In the genomic region with DNA sequence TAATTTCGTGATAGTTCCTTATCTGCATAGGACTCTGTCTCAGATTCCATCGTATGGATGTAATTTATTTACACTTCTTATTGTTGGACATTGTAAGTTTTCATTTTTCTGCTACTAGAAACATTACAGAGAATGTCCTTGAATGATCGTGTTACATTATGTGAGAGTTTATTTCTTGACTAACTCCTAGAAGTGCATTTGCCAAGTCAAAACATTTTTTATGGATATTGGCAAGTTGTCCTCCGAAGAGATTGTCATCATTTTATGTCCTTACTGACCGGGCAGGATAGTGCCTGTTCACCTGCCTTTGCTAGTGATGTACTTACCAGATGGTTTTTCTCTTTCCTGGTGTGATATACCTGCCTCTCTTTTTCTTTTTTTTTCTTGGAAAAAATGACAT, we compare ENCODE assay signal across 15 cellular contexts. TPM values are rescaled to one million over a fixed set of nuclear protein-coding genes. Genes with fewer than 3 reads are reported as not detected.
A peak's percentile ranks its signal among the peaks of the same experiment; 100 is the strongest.
DNase-seq lines count a peak whose midpoint lies in the region; ATAC-seq and TF ChIP-seq lines count a peak whose summit lies in the region.
"Had no signal": no experiment of that assay in that cellular context is flagged by ENCODE, and none has a peak within 500 bp of the region (broad histone marks: within the 10 kb centered on the region; RNA-seq: fewer than 3 reads in every experiment).

No MANE protein-coding gene starts in this region.

- peaks cover 8% of the 10 kb centered on the region for H4K20me1 ChIP-seq in IMR-90 (ENCODE audit: insufficient read depth, low read length)

- no peak overlapping the region for H2AK5ac ChIP-seq in IMR-90 (ENCODE audit: low read depth, low read length)
- H2AK5ac ChIP-seq in mesenchymal stem cell (ENCODE audit: low read length, severe bottlenecking), result no peak overlapping the region

- POLR2A ChIA-PET in IMR-90 (lab: Charles Lee; ENCODE audit: unreplicated experiment), result no interaction called here

- no peak overlapping the region for H3K9ac ChIP-seq in IMR-90 (ENCODE audit: low read depth, low read length)
- no peak overlapping the region for H3K9ac ChIP-seq in adipocyte (ENCODE audit: low read length)
- H3K9ac ChIP-seq in mesenchymal stem cell (ENCODE audit: low read length), result no peak overlapping the region

- H4K8ac ChIP-seq in IMR-90 (ENCODE audit: low read depth in 2 of 2, low read length in 2 of 2) (no peak overlapping the region), mesenchymal stem cell (ENCODE audit: low read length) (no peak overlapping the region)

- no peak overlapping the region for H2AFZ ChIP-seq in IMR-90 (replicated peaks; ENCODE audit: low read length, poor library complexity)
- H2AFZ ChIP-seq in mesenchymal stem cell (ENCODE audit: low read depth, low read length), result no peak overlapping the region

- H2BK120ac ChIP-seq in IMR-90 (ENCODE audit: low read depth, low read length), result no peak overlapping the region
- H2BK120ac ChIP-seq in mesenchymal stem cell (ENCODE audit: low read depth, low read length), result no peak overlapping the region

- H3K79me1 ChIP-seq in IMR-90 (ENCODE audit: low read depth in 1 of 2, low read length in 2 of 2) (peaks cover 12 to 14% of the 10 kb centered on the region in 2 experiments), mesenchymal stem cell (replicated peaks; ENCODE audit: low read length, poor library complexity, severe bottlenecking) (peaks cover 32% of the 10 kb centered on the region)

- H3K14ac ChIP-seq in IMR-90 (replicated peaks; ENCODE audit: low read depth, low read length), result no peak overlapping the region
- H3K14ac ChIP-seq in mesenchymal stem cell (ENCODE audit: low read length in 2 of 2), result no peak overlapping the region

- H3K36me3 ChIP-seq in IMR-90 (ENCODE audit: control insufficient read depth, insufficient read depth, low read length) (peaks cover 19% of the 10 kb centered on the region), adipocyte (ENCODE audit: control insufficient read depth, insufficient read depth, low read length, severe bottlenecking) (peaks cover 40% of the 10 kb centered on the region), left lung (peaks cover 0 to 64% of the 10 kb centered on the region in 2 donors), mesenchymal stem cell (ENCODE audit: control insufficient read depth in 1 of 2, insufficient read depth in 2 of 2, low read depth in 1 of 2, low read length in 2 of 2) (peaks cover 18 to 69% of the 10 kb centered on the region in 2 experiments)

- TF ChIP-seq RAD21 in IMR-90 (IDR thresholded peaks at IDR 0.05; ENCODE audit: low read length), result no peak

- TF ChIP-seq CTCF in IMR-90 (conservative IDR thresholded peaks at IDR 0.05; ENCODE audit: low read depth, low read length), result no peak
- TF ChIP-seq CTCF in left lung (IDR thresholded peaks at IDR 0.05), result no peak

- H3K27me3 ChIP-seq in IMR-90 (ENCODE audit: control insufficient read depth, insufficient read depth, low read length) (no peaks in the 10 kb centered on the region), adipocyte (replicated peaks; ENCODE audit: control insufficient read depth, insufficient read depth, low read length) (no peaks in the 10 kb centered on the region), left lung (no peaks in the 10 kb centered on the region), mesenchymal stem cell (ENCODE audit: control insufficient read depth in 1 of 2, insufficient read depth in 1 of 2, low read length in 2 of 2) (no peaks in the 10 kb centered on the region)
- H3K27me3 ChIP-seq: BE2C had no signal

- H3K23ac ChIP-seq in IMR-90 (ENCODE audit: low read depth, low read length), result no peak overlapping the region
- no peak overlapping the region for H3K23ac ChIP-seq in mesenchymal stem cell (ENCODE audit: low read length in 2 of 2)

- H3K18ac ChIP-seq in IMR-90 (ENCODE audit: low read depth, low read length) (no peak overlapping the region), mesenchymal stem cell (ENCODE audit: low read depth in 1 of 2, low read length in 2 of 2) (no peak overlapping the region)

- H4K5ac ChIP-seq in IMR-90 (ENCODE audit: low read depth, low read length), result no peak overlapping the region

- no peak for TF ChIP-seq POLR2A in IMR-90 (IDR thresholded peaks at IDR 0.05; ENCODE audit: low read depth, low read length)

- no peaks in the 10 kb centered on the region for H3K9me3 ChIP-seq in IMR-90 (ENCODE audit: control insufficient read depth, insufficient read depth, low read length)
- no peaks in the 10 kb centered on the region for H3K9me3 ChIP-seq in adipocyte (ENCODE audit: control insufficient read depth, low read length)
- no peaks in the 10 kb centered on the region for H3K9me3 ChIP-seq in left lung
- H3K9me3 ChIP-seq in mesenchymal stem cell (ENCODE audit: control insufficient read depth, low read length), result no peaks in the 10 kb centered on the region
- H3K9me3 ChIP-seq: BE2C had no signal

- no peak overlapping the region for H3K4ac ChIP-seq in IMR-90 (ENCODE audit: low read depth, low read length)
- no peak overlapping the region for H3K4ac ChIP-seq in mesenchymal stem cell (ENCODE audit: low read depth in 1 of 2, low read length in 2 of 2)

- in situ Hi-C loops in IMR-90 (cut with MboI; ENCODE audit: low sequenced_read_pairs), result no loop called here

- H2BK12ac ChIP-seq in mesenchymal stem cell (ENCODE audit: low read length in 2 of 2), result no peak overlapping the region

- H3K4me2 ChIP-seq in IMR-90 (ENCODE audit: low read depth, low read length), result peak overlapping the region; percentile 47; the same call in 1 of the 2 replicates
- no peak overlapping the region for H3K4me2 ChIP-seq in mesenchymal stem cell (ENCODE audit: low read length, poor library complexity, severe bottlenecking)

- WGBS in IMR-90 (ENCODE audit: extremely low coverage in 2 of 2, insufficient read length in 1 of 2), 2 experiments, result 20% methylated on average over 1 of the region's 5 CpGs; no CpG with 5 or more reads in 1 of the 2 experiments
- WGBS in mesenchymal stem cell, result 98% methylated on average over 3 of the region's 5 CpGs

- no TSS peak for BruUV-seq in IMR-90 (replicated peaks; lab: Mats Ljungman, UMichigan)

- H2BK15ac ChIP-seq in IMR-90 (ENCODE audit: low read depth, low read length), result no peak overlapping the region
- H2BK15ac ChIP-seq in mesenchymal stem cell (ENCODE audit: low read depth, poor library complexity, severe bottlenecking), result no peak overlapping the region

- H3K27ac ChIP-seq in IMR-90 (ENCODE audit: insufficient read depth, low read length) (no peak overlapping the region), left lung (no peak overlapping the region), mesenchymal stem cell (ENCODE audit: low read length, poor library complexity, severe bottlenecking) (no peak overlapping the region)
- H3K27ac ChIP-seq: C4-2B had no signal

- H3K4me1 ChIP-seq in IMR-90 (ENCODE audit: control insufficient read depth, insufficient read depth, low read length) (no peaks in the 10 kb centered on the region), adipocyte (ENCODE audit: control insufficient read depth, insufficient read depth, low read length) (peaks cover 15% of the 10 kb centered on the region), left lung (peaks cover 0 to 4% of the 10 kb centered on the region in 2 donors), mesenchymal stem cell (ENCODE audit: control insufficient read depth, insufficient read depth, low read depth, low read length) (no peaks in the 10 kb centered on the region)
- H3K4me1 ChIP-seq: BE2C had no signal

- H2BK5ac ChIP-seq in IMR-90 (ENCODE audit: low read depth, low read length, poor library complexity, severe bottlenecking) (no peak overlapping the region), mesenchymal stem cell (ENCODE audit: low read depth, low read length, poor library complexity, severe bottlenecking) (no peak overlapping the region)

- ATAC-seq in IMR-90 (ENCODE audit: low read depth), result peak; percentile 61
- peak; percentile 50 for ATAC-seq in left colon
- no peak for ATAC-seq in left lung

- intact Hi-C loops in IMR-90 (cut with micrococcal nuclease) (no loop called here), left colon (cut with DNase I, micrococcal nuclease) (loop anchor here in 1 of 2 donors (10.0 kb wide), 1 partner anchor 639 kb away; the partner anchor contains the start of gene CHSY1), left lung (cut with DNase I) (no loop called here)

- no peak overlapping the region for H3K56ac ChIP-seq in IMR-90 (ENCODE audit: extremely low read depth, insufficient read depth, low read length)

- H4K91ac ChIP-seq in IMR-90 (ENCODE audit: insufficient read depth, low read depth, low read length) (no peak overlapping the region), mesenchymal stem cell (ENCODE audit: low read length) (no peak overlapping the region)

- H3K4me3 ChIP-seq in IMR-90 (ENCODE audit: insufficient read depth, low read depth, low read length), result no peak overlapping the region
- H3K4me3 ChIP-seq in adipocyte (ENCODE audit: low read length), result no peak overlapping the region
- no peak overlapping the region for H3K4me3 ChIP-seq in left lung
- H3K4me3 ChIP-seq in mesenchymal stem cell (ENCODE audit: insufficient read depth in 1 of 2, low read depth in 1 of 2, low read length in 2 of 2), result no peak overlapping the region

- dilution Hi-C loops in IMR-90 (cut with HindIII; ENCODE audit: low sequenced_read_pairs, unreplicated experiment), result no loop called here

- CTCF ChIA-PET in IMR-90 (lab: Yijun Ruan, JAX), result no interaction called here

- no peak overlapping the region for H2BK20ac ChIP-seq in IMR-90 (ENCODE audit: low read depth, low read length)

- DNase-seq in IMR-90 (no peak), adipocyte (ENCODE audit: low read depth) (peak; percentile 25), left colon (no peak), left lung (no peak), mesenchymal stem cell (no peak), NCI-H2171 treated with DMSO at 0.1 percent for 48 hours (lab: John Stamatoyannopoulos, UW) (no peak), hypothalamus (lab: John Stamatoyannopoulos, UW) (no peak)
- DNase-seq: BE2C; CD4-positive, alpha-beta memory T cell; COR-L47; DND-41; GDM1; HCEC 1CT; HFFc6 had no signal

- no peak overlapping the region for H2AK9ac ChIP-seq in IMR-90 (replicated peaks; ENCODE audit: low read depth, low read length, poor library complexity)

- peaks cover 5% of the 10 kb centered on the region for H3K9me1 ChIP-seq in IMR-90 (ENCODE audit: insufficient read depth, low read length)

RNA-seq across cellular contexts. Expression of gene ASB7, which starts 13.4 kb away (rescaled TPM):
- total RNA-seq in IMR-90 (2012; rRNA removed) (15.8 and 16.7 TPM in 2 replicates), left colon (10 to 100 TPM; 26.7 to 26.8 TPM), left lung (10 to 100 TPM; 10.8 to 14.6 TPM)
- 6.6 and 7.7 TPM in 2 replicates for polyA plus RNA-seq in IMR-90 (2012; rRNA removed)
- polyA plus RNA-seq in IMR-90 (2012; cell fraction: cytosol; rRNA removed), result 3.5 and 5.6 TPM in 2 replicates
- polyA plus RNA-seq in IMR-90 (2012; cell fraction: nucleus; rRNA removed; ENCODE audit: low replicate concordance), result 2.9 and 7.5 TPM in 2 replicates
- polyA plus RNA-seq in mesenchymal stem cell (2013, experiment 1 of 2), result 5.8 TPM
- 6.4 TPM for polyA plus RNA-seq in mesenchymal stem cell (2013, experiment 2 of 2)

RNA-seq across cellular contexts. Expression of gene LINS1, which starts 13.8 kb away (rescaled TPM):
- 10.6 and 14.7 TPM in 2 replicates for total RNA-seq in IMR-90 (2012; rRNA removed)
- polyA plus RNA-seq in IMR-90 (2012; rRNA removed), result 6.4 and 6.9 TPM in 2 replicates
- polyA plus RNA-seq in IMR-90 (2012; cell fraction: cytosol; rRNA removed), result 0.99 and 1.4 TPM in 2 replicates
- polyA plus RNA-seq in IMR-90 (2012; cell fraction: nucleus; rRNA removed; ENCODE audit: low replicate concordance), result 5.6 and 24.3 TPM in 2 replicates
- 10 to 100 TPM; 20.0 to 22.7 TPM for total RNA-seq in left colon
- 10 to 100 TPM; 12.0 to 20.9 TPM for total RNA-seq in left lung
- 5.8 TPM for polyA plus RNA-seq in mesenchymal stem cell (2013, experiment 1 of 2)
- polyA plus RNA-seq in mesenchymal stem cell (2013, experiment 2 of 2), result 7.2 TPM
